ENCODE assay signal across 8 cellular contexts in the genomic region with DNA sequence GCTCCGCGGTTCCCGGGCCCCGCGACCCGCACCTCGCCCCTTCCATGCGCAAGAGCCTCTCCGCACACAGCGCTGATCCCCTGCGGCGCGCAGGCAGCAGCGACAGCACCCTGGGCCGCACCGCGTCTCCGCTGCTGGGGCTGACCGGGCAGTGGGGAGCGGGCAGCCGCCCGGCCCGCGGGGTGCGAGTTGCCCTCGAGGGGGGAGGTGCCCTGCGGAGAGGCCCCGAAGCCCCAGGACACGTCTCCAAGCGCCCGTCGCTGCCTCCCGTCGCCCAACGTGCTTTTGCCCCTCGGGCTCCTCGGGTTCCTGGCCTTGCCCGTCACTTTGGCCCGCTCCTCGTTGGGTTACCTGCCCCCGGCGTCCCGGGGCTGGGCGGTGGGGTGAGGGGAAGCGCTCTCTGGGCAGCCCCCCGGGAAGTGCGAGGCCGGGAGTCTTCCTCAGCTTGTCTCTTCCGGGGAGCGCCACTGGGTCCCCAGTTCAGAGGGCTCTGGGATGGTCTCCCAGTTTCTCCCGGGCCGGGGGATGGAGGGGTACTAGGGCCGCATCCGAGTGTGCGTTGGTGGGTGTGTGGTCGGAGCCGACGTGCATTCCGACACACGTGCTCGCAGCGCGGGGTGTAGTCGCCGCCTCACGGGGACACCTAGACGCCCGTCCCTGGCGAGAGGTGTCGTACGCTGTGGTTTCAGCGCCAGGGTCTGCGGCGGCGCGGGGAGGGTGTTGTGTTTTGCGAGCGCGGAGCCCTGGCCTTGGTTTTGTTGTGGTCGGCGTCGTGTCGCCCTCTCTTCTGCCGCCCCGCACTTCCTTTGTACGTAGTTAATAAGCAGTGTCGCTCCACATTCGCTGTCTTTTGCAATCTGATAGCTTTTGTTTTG. TPM values are rescaled to one million over a fixed set of nuclear protein-coding genes. Genes with fewer than 3 reads are reported as not detected.
A peak's percentile ranks its signal among the peaks of the same experiment; 100 is the strongest.
DNase-seq lines count a peak whose midpoint lies in the region; ATAC-seq and TF ChIP-seq lines count a peak whose summit lies in the region.

No MANE protein-coding gene starts in this region.

- peaks cover 3% of the 10 kb centered on the region for H3K79me1 ChIP-seq in mesendoderm (ENCODE audit: low read length)

- H3K27me3 Mint-ChIP-seq in activated CD4-positive, alpha-beta memory T cell treated with anti-CD3 and anti-CD28 coated beads for 36 hours: peaks cover 36% of the 10 kb centered on the region

- peaks cover 25% of the 10 kb centered on the region for H3K4me1 Mint-ChIP-seq in activated CD4-positive, alpha-beta memory T cell treated with anti-CD3 and anti-CD28 coated beads for 36 hours (ENCODE audit: low read depth)

- peaks cover 4% of the 10 kb centered on the region for H3K36me3 Mint-ChIP-seq in activated CD4-positive, alpha-beta memory T cell treated with anti-CD3 and anti-CD28 coated beads for 36 hours

- peak; percentile 85 for DNase-seq in Right ventricle myocardium inferior (ENCODE audit: missing footprints)
- DNase-seq in cardiac septum (ENCODE audit: low spot score): no peak
- DNase-seq in activated CD4-positive, alpha-beta memory T cell treated with anti-CD3 and anti-CD28 coated beads for 36 hours: peak; percentile 51
- peak; percentile 33 for DNase-seq in effector CD8-positive, alpha-beta T cell (lab: John Stamatoyannopoulos, UW)
- peak; percentile 73 for DNase-seq in mesendoderm
- DNase-seq in stimulated activated naive CD4-positive, alpha-beta T cell treated with Interleukin-2 at 50 U/mL for 16 hours (lab: John Stamatoyannopoulos, UW): peak; percentile 13
- DNase-seq in GM13976 (ENCODE audit: low spot score): no peak

- TF ChIP-seq CTCF in GM13976 (IDR thresholded peaks at IDR 0.05; ENCODE audit: borderline replicate concordance, control extremely low read depth, extremely low read depth, insufficient read depth, missing control alignments): no peak

- peak overlapping the region; percentile 82 for H3K9ac ChIP-seq in mesendoderm (ENCODE audit: low read length)

- no peak overlapping the region for H4K5ac ChIP-seq in mesendoderm (ENCODE audit: low read length)

- no peaks in the 10 kb centered on the region for H3K27me3 ChIP-seq in mesendoderm (ENCODE audit: insufficient read depth, low read length, poor library complexity)

- peak overlapping the region; percentile 53 for H3K23ac ChIP-seq in mesendoderm (ENCODE audit: low read length)

- in situ Hi-C loops in GM13976 (cut with MboI; ENCODE audit: low sequenced_read_pairs, unreplicated experiment): no loop called here

- peaks cover 57% of the 10 kb centered on the region for H3K79me2 ChIP-seq in mesendoderm (ENCODE audit: control insufficient read depth, insufficient read depth, low read length)

- H3K4me3 Mint-ChIP-seq in activated CD4-positive, alpha-beta memory T cell treated with anti-CD3 and anti-CD28 coated beads for 36 hours: peak overlapping the region; percentile 76

- H3K4ac ChIP-seq in mesendoderm (ENCODE audit: low read depth, low read length): peak overlapping the region; percentile 78

- peak overlapping the region; percentile 87 for H3K56ac ChIP-seq in mesendoderm (ENCODE audit: low read length)

- peak overlapping the region; percentile 90 for H3K27ac ChIP-seq in mesendoderm (ENCODE audit: low read depth, low read length)

- peaks cover 6% of the 10 kb centered on the region for H3K4me1 ChIP-seq in mesendoderm (ENCODE audit: control insufficient read depth, low read depth, low read length)

- no peaks in the 10 kb centered on the region for H3K9me3 Mint-ChIP-seq in activated CD4-positive, alpha-beta memory T cell treated with anti-CD3 and anti-CD28 coated beads for 36 hours

- H3K27ac Mint-ChIP-seq in activated CD4-positive, alpha-beta memory T cell treated with anti-CD3 and anti-CD28 coated beads for 36 hours: peak overlapping the region; percentile 18

- peak overlapping the region; percentile 53 for H3K4me2 ChIP-seq in mesendoderm (ENCODE audit: low read length)

- POLR2A ChIA-PET in activated CD4-positive, alpha-beta memory T cell treated with anti-CD3 and anti-CD28 coated beads for 36 hours (lab: Charles Lee): interaction anchor here (0.6 kb wide), 1 partner anchor 15 kb away, joined by 3 read pairs; no protein-coding TSS in a partner anchor

- peak overlapping the region; percentile 92 for H3K18ac ChIP-seq in mesendoderm (ENCODE audit: low read length)

- H2BK5ac ChIP-seq in mesendoderm (ENCODE audit: low read length): peak overlapping the region; percentile 59

- H3K4me3 ChIP-seq in mesendoderm (ENCODE audit: low read length): peak overlapping the region; percentile 66

- CTCF ChIA-PET in activated CD4-positive, alpha-beta memory T cell treated with anti-CD3 and anti-CD28 coated beads for 36 hours (lab: Charles Lee): interaction anchor here (2.3 to 4.2 kb wide), 2 partner anchors 10 to 131 kb away, joined by 8 to 39 read pairs; no protein-coding TSS in a partner anchor

- peak overlapping the region; percentile 16 for H2BK120ac ChIP-seq in mesendoderm (ENCODE audit: low read depth, low read length)

- H3K36me3 ChIP-seq in mesendoderm (ENCODE audit: control insufficient read depth, insufficient read depth, low read length): no peaks in the 10 kb centered on the region

- no CpG with 5 or more reads among the region's 88 CpGs for WGBS in mesendoderm (ENCODE audit: extremely low coverage, insufficient coverage, low lambda C conversion rate)

- no peak overlapping the region for H2AK5ac ChIP-seq in mesendoderm (ENCODE audit: low read length)

- no peak overlapping the region for H2BK15ac ChIP-seq in mesendoderm (replicated peaks; ENCODE audit: low read depth)

- H4K8ac ChIP-seq in mesendoderm (ENCODE audit: low read depth, low read length): no peak overlapping the region

- ATAC-seq in Right ventricle myocardium inferior (peak; percentile 3), HG03045 (IDR thresholded peaks at IDR 0.05; ENCODE audit: unreplicated experiment) (no peak)

- intact Hi-C loops in Right ventricle myocardium inferior (cut with DNase I): loop anchor here (2.0 to 5.0 kb wide), 3 partner anchors 129 to 407 kb away; no protein-coding TSS in a partner anchor
- intact Hi-C loops in cardiac septum (cut with DNase I): loop anchor here (2.0 to 5.0 kb wide), 3 partner anchors 77 to 407 kb away; no protein-coding TSS in a partner anchor
- intact Hi-C loops in activated CD4-positive, alpha-beta memory T cell treated with anti-CD3 and anti-CD28 coated beads for 36 hours (cut with micrococcal nuclease): loop anchor here (5.0 kb wide), 5 partner anchors 48 to 1952 kb away; partner anchors contain the start of genes ASB7 and LINS1

RNA-seq across cellular contexts. Expression of gene IGF1R, which starts 1.9 kb away (rescaled TPM):
- total RNA-seq in Right ventricle myocardium inferior (26.3 TPM), cardiac septum (57.2 TPM)
- total RNA-seq in activated CD4-positive, alpha-beta memory T cell treated with anti-CD3 and anti-CD28 coated beads for 36 hours: 10 to 100 TPM; 13.2 to 14.8 TPM
- polyA plus RNA-seq in mesendoderm (2013, experiment 1 of 2): 42.5 TPM
- 43.6 TPM for polyA plus RNA-seq in mesendoderm (2013, experiment 2 of 2)

Comparison
In these comparisons a context has a peak if more than half of its experiments do, and no peak if none do; other contexts are left out.
1. DNase-seq: peak in Right ventricle myocardium inferior (single experiment), activated CD4-positive, alpha-beta memory T cell treated with anti-CD3 and anti-CD28 coated beads for 36 hours (single experiment), effector CD8-positive, alpha-beta T cell (single experiment), mesendoderm (single experiment) and stimulated activated naive CD4-positive, alpha-beta T cell treated with Interleukin-2 at 50 U/mL for 16 hours (single experiment); none in cardiac septum (single experiment) and GM13976 (single experiment).